Comparison of ENCODE assay signal across 19 cellular contexts in the genomic region with DNA sequence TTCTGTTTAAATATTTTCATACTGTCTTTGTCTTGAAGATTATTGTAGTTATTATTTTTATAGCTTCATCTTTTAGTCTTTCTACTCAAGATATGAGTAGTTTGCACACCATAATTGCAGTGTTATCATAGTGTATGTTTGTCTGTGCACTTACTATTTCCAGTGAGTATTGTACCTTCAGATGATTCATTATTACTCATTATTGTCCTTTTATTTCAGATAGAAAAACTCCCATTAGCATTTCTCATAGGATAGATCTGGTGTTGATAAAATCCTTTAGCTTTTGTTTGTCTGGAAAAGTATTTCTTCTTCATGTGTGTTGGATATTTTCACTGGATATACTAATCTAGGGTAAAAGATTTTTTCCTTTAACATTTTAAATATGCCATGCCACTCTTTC.
"Had no signal": no experiment of that assay in that cellular context is flagged by ENCODE, and none has a peak within 500 bp of the region (broad histone marks: within the 10 kb centered on the region; RNA-seq: fewer than 3 reads in every experiment).

No MANE protein-coding gene starts in this region.

- DNase-seq: islet precursor cell; left ventricle myocardium inferior; midbrain; mucosa of descending colon; naive thymus-derived CD4-positive, alpha-beta T cell; ovary; right lobe of liver; stimulated activated CD4-positive, alpha-beta T cell treated with anti-CD3 and anti-CD28 coated beads, Interleukin-1b, Interleukin-23, amount 100 ng/mL, for 48 hours; stimulated activated CD4-positive, alpha-beta T cell treated with anti-CD3 and anti-CD28 coated beads, Interleukin-2, amount 100 ng/mL, for 48 hours; stimulated activated CD4-positive, alpha-beta T cell treated with anti-CD3 and anti-CD28 coated beads, Interleukin-4, amount 100 ng/mL, for 4 hours; stimulated activated CD8-positive, alpha-beta memory T cell treated with anti-CD3 and anti-CD28 coated beads, Interleukin-4, amount 100 ng/mL, for 48 hours; stimulated activated naive CD4-positive, alpha-beta T cell treated with Interleukin-2 at 50 U/mL for 16 hours; stimulated activated naive CD8-positive, alpha-beta T cell treated with anti-CD3 and anti-CD28 coated beads, Interleukin-15, amount 100 ng/mL, for 72 hours; substantia nigra; uterus had no signal

- H3K27me3 ChIP-seq: ovary, right atrium auricular region, right lobe of liver, tibial nerve, uterus had no signal

- H3K36me3 ChIP-seq: left ventricle myocardium inferior, ovary, right atrium auricular region, right lobe of liver, tibial nerve, uterus had no signal

- H3K4me3 ChIP-seq: left ventricle myocardium inferior, lung, mucosa of descending colon, ovary, right atrium auricular region, right lobe of liver, smooth muscle cell, tibial nerve, uterus had no signal
